Comparison of ENCODE assay signal across 8 cellular contexts in the genomic region with DNA sequence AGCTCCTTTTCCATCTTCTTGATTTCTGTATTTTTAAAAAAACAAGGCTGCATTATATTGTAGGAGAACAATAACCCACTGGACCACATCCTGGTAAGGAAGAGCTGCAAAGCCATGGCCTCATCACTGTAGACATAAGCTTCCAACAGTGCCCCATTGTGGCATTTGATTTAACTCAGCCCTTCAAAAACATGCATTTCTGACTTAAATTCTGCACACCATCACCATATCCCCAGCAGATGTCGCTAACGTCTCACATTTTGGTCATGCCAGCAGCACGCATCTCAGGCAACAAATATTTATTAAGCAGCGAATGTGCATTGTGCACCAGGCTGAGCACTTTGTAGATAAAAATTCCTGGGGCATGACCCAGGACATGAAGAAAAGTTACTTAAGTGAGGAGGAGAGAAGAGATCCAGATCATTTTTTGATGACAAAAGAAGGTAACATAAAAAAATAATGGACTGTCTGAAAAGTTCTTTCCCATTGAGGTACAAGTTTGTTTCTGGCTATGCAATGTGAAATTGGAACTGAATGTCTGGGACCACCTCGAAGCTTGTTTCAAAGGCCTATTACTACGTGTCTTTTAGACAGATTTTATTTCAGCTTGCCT.
DNase-seq lines count a peak whose midpoint lies in the region; ATAC-seq and TF ChIP-seq lines count a peak whose summit lies in the region.

No MANE protein-coding gene starts in this region.

- in situ Hi-C loops in G401 (cut with HindIII; ENCODE audit: low sequenced_read_pairs): loop anchor here (25.0 kb wide), 1 partner anchor 352 kb away; no protein-coding TSS in a partner anchor

- H3K4me1 ChIP-seq in adipocyte (ENCODE audit: control insufficient read depth, insufficient read depth, low read length) (no peaks in the 10 kb centered on the region), heart right ventricle (peaks cover 0 to 25% (median 8%) of the 10 kb centered on the region in 9 donors)

- H3K36me3 ChIP-seq in adipocyte (ENCODE audit: control insufficient read depth, insufficient read depth, low read length, severe bottlenecking): no peaks in the 10 kb centered on the region
- H3K36me3 ChIP-seq in heart right ventricle: no peaks in the 10 kb centered on the region

- DNase-seq in G401 (ENCODE audit: low spot score): peak; percentile 89
- DNase-seq in HEK293T (ENCODE audit: extremely low spot score): peak; percentile 69
- peak; percentile 62 for DNase-seq in NCI-H1417 treated with DMSO at 0.1 percent for 48 hours (lab: John Stamatoyannopoulos, UW)
- peak; percentile 55 to 81 for DNase-seq in SW 1271 (lab: John Stamatoyannopoulos, UW)
- DNase-seq in adipocyte (ENCODE audit: low read depth): peak; percentile 89
- DNase-seq in heart right ventricle: peak in 1 of 2 donors; percentile 77
- DNase-seq in renal cortical epithelial cell (ENCODE audit: low read depth): peak; percentile 81

- H3K9me3 ChIP-seq in adipocyte (ENCODE audit: control insufficient read depth, low read length) (no peaks in the 10 kb centered on the region), heart right ventricle (no peaks in the 10 kb centered on the region)

- H3K9ac ChIP-seq in adipocyte (ENCODE audit: low read length): no peak overlapping the region

- H3K4me3 ChIP-seq in adipocyte (ENCODE audit: low read length) (no peak overlapping the region), heart right ventricle (no peak overlapping the region)

- POLR2A ChIA-PET in HEK293T (lab: Yijun Ruan, JAX): no interaction called here

- TF ChIP-seq CTCF in heart right ventricle (IDR thresholded peaks at IDR 0.05): peak; percentile 72 to 89 (median 81)

- H3K27ac ChIP-seq in heart right ventricle: peak overlapping the region in 2 of 10 donors; percentile 10 to 23

- CTCF ChIA-PET in HEK293T (lab: Yijun Ruan, JAX): interaction anchor here (0.6 to 2.3 kb wide), 22 partner anchors 9 to 391 kb away, joined by 3 to 14 read pairs (median 5); a partner anchor contains a TSS

- WGBS in heart right ventricle, 2 donors: 9 to 11% methylated on average over 6 of the region's 6 CpGs

- peaks cover 27% of the 10 kb centered on the region for H3K27me3 ChIP-seq in adipocyte (replicated peaks; ENCODE audit: control insufficient read depth, insufficient read depth, low read length)
- peaks cover 0 to 7% (median 0%) of the 10 kb centered on the region in 7 donors for H3K27me3 ChIP-seq in heart right ventricle

- intact Hi-C loops in heart right ventricle (cut with DNase I): loop anchor here in 9 of 10 donors (1.0 to 10.0 kb wide), 9 partner anchors 144 to 379 kb away; no protein-coding TSS in a partner anchor

- ATAC-seq in heart right ventricle (peak; percentile 51 to 83 (median 74)), GM21717 (IDR thresholded peaks at IDR 0.05; ENCODE audit: unreplicated experiment) (no peak)

TF ChIP-seq in HEK293T, 16 proteins besides CTCF, POLR2A, EP300 and RAD21:
- TF ChIP-seq CTBP1 (IDR thresholded peaks at IDR 0.05; ENCODE audit: borderline replicate concordance): no peak
- no peak for TF ChIP-seq FOXK2 (IDR thresholded peaks at IDR 0.05)
- no peak for TF ChIP-seq ZNF384 (IDR thresholded peaks at IDR 0.05)
TF ChIP-seq in HEK293T: peak in this region for 0.
